ENCODE assay signal across 12 cellular contexts in genomic region chr2:58521803-58522602, GRCh38.
DNase-seq lines count a peak whose midpoint lies in the region; ATAC-seq and TF ChIP-seq lines count a peak whose summit lies in the region.
"Had no signal": no experiment of that assay in that cellular context is flagged by ENCODE, and none has a peak within 500 bp of the region (broad histone marks: within the 10 kb centered on the region; RNA-seq: fewer than 3 reads in every experiment).

No MANE protein-coding gene starts in this region.

- intact Hi-C loops in lower leg skin (cut with DNase I; ENCODE audit: low total_unique reads): no loop called here
- intact Hi-C loops in left lung (cut with DNase I): no loop called here

- peak overlapping the region; percentile 58; the same call in 1 of the 2 replicates for H2AFZ ChIP-seq in Loucy (ENCODE audit: low read length)

- H3K27me3 ChIP-seq in Loucy (ENCODE audit: insufficient read depth, low read length, poor library complexity, severe bottlenecking) (no peaks in the 10 kb centered on the region), left lung (no peaks in the 10 kb centered on the region)

- DNase-seq in COLO829 (ENCODE audit: low spot score) (peak; percentile 17), NCI-H510A treated with DMSO at 0.1 percent for 48 hours (lab: John Stamatoyannopoulos, UW) (peak; percentile 46), epithelial cell of esophagus (ENCODE audit: low read depth) (peak; percentile 12), lower leg skin (ENCODE audit: low spot score in 2 of 2) (no peak), GF-D8 (lab: John Stamatoyannopoulos, UW) (no peak), left lung (no peak), GM19238 (ENCODE audit: insufficient read length, low spot score) (no peak)
- DNase-seq: activated CD8-positive, alpha-beta memory T cell treated with anti-CD3 and anti-CD28 coated beads, Interleukin-2, amount 10 ng/mL, durations not matched to agents 7 days and 5 days; NCI-H187 had no signal

- 19 to 24% methylated on average over 8 of the region's 8 CpGs for WGBS in lower leg skin, 2 donors

- no peaks in the 10 kb centered on the region for H3K79me2 ChIP-seq in Loucy (ENCODE audit: insufficient read depth, low read length)

- H3K36me3 ChIP-seq in Loucy (ENCODE audit: insufficient read depth, low read length) (no peaks in the 10 kb centered on the region), left lung (no peaks in the 10 kb centered on the region)

- H4K20me1 ChIP-seq in Loucy (ENCODE audit: insufficient read depth, low read length, poor library complexity, severe bottlenecking): no peaks in the 10 kb centered on the region

- TF ChIP-seq POLR2A in lower leg skin (IDR thresholded peaks at IDR 0.05): no peak

- H3K4me2 ChIP-seq in Loucy (ENCODE audit: low read depth, low read length, poor library complexity, severe bottlenecking): peak overlapping the region; percentile 24

- H3F3A ChIP-seq in Loucy (ENCODE audit: low read depth): no peaks in the 10 kb centered on the region

- H3K4me1 ChIP-seq in Loucy (ENCODE audit: insufficient read depth, low read length, poor library complexity, severe bottlenecking): peaks cover 20% of the 10 kb centered on the region
- no peaks in the 10 kb centered on the region for H3K4me1 ChIP-seq in left lung

- no peak overlapping the region for H3K4me3 ChIP-seq in Loucy (ENCODE audit: low read length, poor library complexity, severe bottlenecking)
- no peak overlapping the region for H3K4me3 ChIP-seq in epithelial cell of esophagus (ENCODE audit: low read length)
- H3K4me3 ChIP-seq in lower leg skin (ENCODE audit: low read depth, poor library complexity, severe bottlenecking): no peak overlapping the region
- no peak overlapping the region for H3K4me3 ChIP-seq in left lung
- H3K4me3 ChIP-seq: lung had no signal

- H3K9ac ChIP-seq in Loucy (ENCODE audit: low read depth, low read length, poor library complexity, severe bottlenecking): no peak overlapping the region

- TF ChIP-seq CTCF in Loucy (conservative IDR thresholded peaks at IDR 0.05; ENCODE audit: low read length): no peak
- no peak for TF ChIP-seq CTCF in epithelial cell of esophagus (IDR thresholded peaks at IDR 0.05; ENCODE audit: insufficient read depth, low read depth, low read length, missing control alignments)
- TF ChIP-seq CTCF in lower leg skin (IDR thresholded peaks at IDR 0.05): no peak
- TF ChIP-seq CTCF in left lung (IDR thresholded peaks at IDR 0.05): no peak

- H3K9me2 ChIP-seq in Loucy (replicated peaks; ENCODE audit: low read depth, low read length): no peaks in the 10 kb centered on the region

- no peak overlapping the region for H3K27ac ChIP-seq in left lung
- H3K27ac ChIP-seq: RWPE1 had no signal

- ATAC-seq in left lung: no peak
- ATAC-seq: activated CD8-positive, alpha-beta memory T cell treated with anti-CD3 and anti-CD28 coated beads, Interleukin-2, amount 10 ng/mL, durations not matched to agents 7 days and 5 days had no signal

- H3K9me3 ChIP-seq in Loucy (ENCODE audit: insufficient read depth, low read depth, low read length): no peaks in the 10 kb centered on the region
- no peaks in the 10 kb centered on the region for H3K9me3 ChIP-seq in left lung

Comparison
In these comparisons a context has a peak if more than half of its experiments do, and no peak if none do; other contexts are left out.
1. DNase-seq: peak in COLO829 (single experiment), NCI-H510A treated with DMSO at 0.1 percent for 48 hours (single experiment) and epithelial cell of esophagus (single experiment); none in lower leg skin (0 of 2), GF-D8 (single experiment), left lung (0 of 2) and GM19238 (single experiment).